18 cellular contexts compared by ENCODE assay signal in the genomic region with DNA sequence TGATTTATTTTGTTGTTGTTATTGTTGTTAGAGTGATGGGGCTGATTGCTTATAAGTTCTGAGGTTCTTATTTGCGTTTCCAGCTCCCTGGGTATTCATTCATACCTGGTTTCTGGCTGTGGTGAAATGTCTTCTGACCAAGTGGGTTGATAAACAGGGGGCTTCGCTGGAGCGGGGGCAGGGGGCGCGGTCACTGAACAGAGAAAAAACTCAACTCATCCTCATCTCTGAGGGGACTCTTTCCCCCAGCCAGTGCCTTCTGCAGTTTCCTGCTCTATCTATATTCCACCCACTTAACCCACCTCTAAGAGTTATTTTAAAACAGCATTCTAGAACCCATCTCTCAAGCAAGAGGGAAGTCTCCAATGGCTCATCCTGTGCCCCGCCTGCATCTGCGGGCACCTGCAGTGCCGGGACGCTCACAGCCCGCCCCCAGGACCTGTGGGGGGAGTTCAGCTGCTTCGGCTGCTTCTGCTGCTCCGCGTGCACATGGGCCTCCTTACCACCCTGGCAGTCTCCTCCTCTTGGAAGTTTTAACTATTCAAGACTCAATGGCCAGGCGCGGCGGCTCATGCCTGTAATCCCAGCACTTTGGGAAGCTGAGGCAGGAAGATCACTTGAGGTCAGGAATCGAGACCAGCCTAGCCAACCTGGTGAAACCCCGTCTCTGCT. TPM values are rescaled to one million over a fixed set of nuclear protein-coding genes. Genes with fewer than 3 reads are reported as not detected.
DNase-seq lines count a peak whose midpoint lies in the region; ATAC-seq and TF ChIP-seq lines count a peak whose summit lies in the region.
"Had no signal": no experiment of that assay in that cellular context is flagged by ENCODE, and none has a peak within 500 bp of the region (broad histone marks: within the 10 kb centered on the region; RNA-seq: fewer than 3 reads in every experiment).

No MANE protein-coding gene starts in this region.

- ATAC-seq in HG03460 (IDR thresholded peaks at IDR 0.05; ENCODE audit: unreplicated experiment) = no peak
- ATAC-seq: Panc1, psoas muscle had no signal

- CTCF ChIA-PET in RWPE1 (lab: Yijun Ruan, JAX) = interaction anchor here (1.7 kb wide), 1 partner anchor 11 kb away, joined by 12 read pairs; no protein-coding TSS in a partner anchor

- TF ChIP-seq CTCF in GM10266 (IDR thresholded peaks at IDR 0.05; ENCODE audit: control insufficient read depth, insufficient read depth, low read depth, missing control alignments) (no peak), RWPE1 (conservative IDR thresholded peaks at IDR 0.05; ENCODE audit: low read depth) (no peak)

- POLR2A ChIA-PET in RWPE1 (lab: Yijun Ruan, JAX; ENCODE audit: low non-redundant PET) = no interaction called here

- H3K27ac ChIP-seq in RWPE1 (peak overlapping the region; percentile 100), epithelial cell of prostate (peak overlapping the region; percentile 82)
- H3K27ac ChIP-seq: BLaER1, psoas muscle, SJCRH30 had no signal

- intact Hi-C loops in posterior vena cava (cut with DNase I) = no loop called here

- peak; percentile 1 for DNase-seq in GM10266 (ENCODE audit: extremely low spot score)
- no peak for DNase-seq in RWPE1 (ENCODE audit: low spot score)
- no peak for DNase-seq in epithelial cell of prostate (ENCODE audit: low read depth, low spot score)
- peak; percentile 53 for DNase-seq in posterior vena cava (ENCODE audit: low spot score)
- DNase-seq in stimulated activated CD4-positive, alpha-beta T cell treated with anti-CD3 and anti-CD28 coated beads, Interleukin-15, amount 100 ng/mL, for 24 hours = no peak
- no peak for DNase-seq in NCI-H187 (lab: John Stamatoyannopoulos, UW)
- DNase-seq in NCI-H1436 (lab: John Stamatoyannopoulos, UW) = no peak
- DNase-seq: activated CD4-positive, CD25-positive, alpha-beta regulatory T cell; DMS53; IMR-90; kidney; NCI-H226; NCI-H69; SJCRH30 had no signal

RNA-seq across cellular contexts. Expression of gene CKB, which starts 11.5 kb away (rescaled TPM):
- total RNA-seq in posterior vena cava = 100 to 1,000 TPM; 354 to 709 TPM

RNA-seq across cellular contexts. Expression of gene TRMT61A, which starts 17.8 kb away (rescaled TPM):
- total RNA-seq in posterior vena cava = 10 to 100 TPM; 16.2 to 18.0 TPM

RNA-seq across cellular contexts. Expression of gene BAG5, which starts 51.3 kb away (rescaled TPM):
- total RNA-seq in posterior vena cava = 10 to 100 TPM; 29.0 to 30.4 TPM

RNA-seq across cellular contexts. Expression of gene COA8, which starts 51.6 kb away (rescaled TPM):
- total RNA-seq in posterior vena cava = 10 to 100 TPM; 33.9 to 40.3 TPM

Comparison
In these comparisons a context has a peak if more than half of its experiments do, and no peak if none do; other contexts are left out.
1. DNase-seq: peak in GM10266 (single experiment) and posterior vena cava (single experiment); none in RWPE1 (single experiment), epithelial cell of prostate (single experiment), stimulated activated CD4-positive, alpha-beta T cell treated with anti-CD3 and anti-CD28 coated beads, Interleukin-15, amount 100 ng/mL, for 24 hours (single experiment), NCI-H187 (0 of 2) and NCI-H1436 (single experiment).